8 cellular contexts compared by ENCODE assay signal in genomic region chr1:2412773-2413494, GRCh38. TPM values are rescaled to one million over a fixed set of nuclear protein-coding genes. Genes with fewer than 3 reads are reported as not detected.
DNase-seq lines count a peak whose midpoint lies in the region; ATAC-seq lines count a peak whose summit lies in the region.

No MANE protein-coding gene starts in this region.

- H3K27ac ChIP-seq in rectal smooth muscle tissue (ENCODE audit: low read depth, low read length), result peak overlapping the region; percentile 90

- H3K4me1 Mint-ChIP-seq in activated CD4-positive, alpha-beta T cell treated with anti-CD3 and anti-CD28 coated beads for 36 hours, result peaks cover 38% of the 10 kb centered on the region
- H3K4me1 Mint-ChIP-seq in IgD-negative memory B cell, result peaks cover 15 to 35% (median 24%) of the 10 kb centered on the region in 3 donors

- H3K4me3 Mint-ChIP-seq in activated CD4-positive, alpha-beta T cell treated with anti-CD3 and anti-CD28 coated beads for 36 hours, result peak overlapping the region; percentile 83
- peak overlapping the region; percentile 77 to 97 (median 92) for H3K4me3 Mint-ChIP-seq in IgD-negative memory B cell

- no peak overlapping the region for H3K27ac Mint-ChIP-seq in activated CD4-positive, alpha-beta T cell treated with anti-CD3 and anti-CD28 coated beads for 36 hours
- H3K27ac Mint-ChIP-seq in IgD-negative memory B cell, result peak overlapping the region in 2 of 3 donors; percentile 53 to 85

- H3K4me3 ChIP-seq in rectal smooth muscle tissue (ENCODE audit: low read length), result peak overlapping the region; percentile 83

- no peaks in the 10 kb centered on the region for H3K27me3 ChIP-seq in rectal smooth muscle tissue (ENCODE audit: control insufficient read depth, insufficient read depth, low read length)

- H3K9me3 Mint-ChIP-seq in activated CD4-positive, alpha-beta T cell treated with anti-CD3 and anti-CD28 coated beads for 36 hours (ENCODE audit: low read depth), result no peaks in the 10 kb centered on the region
- no peaks in the 10 kb centered on the region for H3K9me3 Mint-ChIP-seq in IgD-negative memory B cell

- POLR2A ChIA-PET in activated CD4-positive, alpha-beta T cell treated with anti-CD3 and anti-CD28 coated beads for 36 hours (lab: Charles Lee), result interaction anchor here (0.6 to 0.9 kb wide), 2 partner anchors 133 to 135 kb away, joined by 3 read pairs; no protein-coding TSS in a partner anchor

- CTCF ChIA-PET in activated CD4-positive, alpha-beta T cell treated with anti-CD3 and anti-CD28 coated beads for 36 hours (lab: Charles Lee), result interaction anchor here (0.5 to 1.8 kb wide), 5 partner anchors 62 to 458 kb away, joined by 3 to 9 read pairs (median 3); no protein-coding TSS in a partner anchor

- intact Hi-C loops in activated CD4-positive, alpha-beta T cell treated with anti-CD3 and anti-CD28 coated beads for 36 hours (cut with DNase I, micrococcal nuclease), result loop anchor here (1.0 to 5.0 kb wide), 11 partner anchors 22 to 1488 kb away; partner anchors contain the start of genes PRXL2B (in 2 of the 2), C1orf174 (in 1 of the 2), FAAP20 (in 1 of the 2) and MIB2 (in 1 of the 2)

- peak; percentile 42 for ATAC-seq in activated CD4-positive, alpha-beta T cell treated with anti-CD3 and anti-CD28 coated beads for 36 hours
- peak; percentile 18 for ATAC-seq in GM21723 (IDR thresholded peaks at IDR 0.05; ENCODE audit: unreplicated experiment)

- peaks cover 14% of the 10 kb centered on the region for H3K4me1 ChIP-seq in rectal smooth muscle tissue (ENCODE audit: control insufficient read depth, insufficient read depth, low read length)

- peaks cover 7% of the 10 kb centered on the region for H3K36me3 Mint-ChIP-seq in activated CD4-positive, alpha-beta T cell treated with anti-CD3 and anti-CD28 coated beads for 36 hours (ENCODE audit: low read depth)
- no peaks in the 10 kb centered on the region for H3K36me3 Mint-ChIP-seq in IgD-negative memory B cell

- H3K9ac ChIP-seq in rectal smooth muscle tissue (ENCODE audit: low read length), result peak overlapping the region; percentile 67

- DNase-seq in activated CD4-positive, alpha-beta T cell treated with anti-CD3 and anti-CD28 coated beads for 36 hours, result peak; percentile 46
- no peak for DNase-seq in activated CD4-positive, alpha-beta T cell treated with anti-CD3 and anti-CD28 coated beads for 48 hours
- DNase-seq in activated CD8-positive, alpha-beta memory T cell treated with anti-CD3 and anti-CD28 coated beads, Interleukin-2, amount 50 U/mL, for 4 hours, result peak; percentile 35
- DNase-seq in germinal center (ENCODE audit: low spot score) (peak; percentile 63), NCI-H1930 (lab: John Stamatoyannopoulos, UW) (no peak)

- H3K27me3 Mint-ChIP-seq in activated CD4-positive, alpha-beta T cell treated with anti-CD3 and anti-CD28 coated beads for 36 hours, result no peaks in the 10 kb centered on the region
- H3K27me3 Mint-ChIP-seq in IgD-negative memory B cell, result peaks cover 7% of the 10 kb centered on the region

- H3K36me3 ChIP-seq in rectal smooth muscle tissue (ENCODE audit: control insufficient read depth, insufficient read depth, low read length), result no peaks in the 10 kb centered on the region

RNA-seq across cellular contexts. Expression of gene PEX10, which starts 0.6 kb away (rescaled TPM):
- total RNA-seq in activated CD4-positive, alpha-beta T cell treated with anti-CD3 and anti-CD28 coated beads for 36 hours, result 10 to 100 TPM; 15.1 to 17.7 TPM
- 14.8 TPM for polyA plus RNA-seq in IgD-negative memory B cell

RNA-seq across cellular contexts. Expression of gene RER1, which starts 21.3 kb away (rescaled TPM):
- total RNA-seq in activated CD4-positive, alpha-beta T cell treated with anti-CD3 and anti-CD28 coated beads for 36 hours, result 100 to 1,000 TPM; 146 to 152 TPM
- 141 TPM for polyA plus RNA-seq in IgD-negative memory B cell

RNA-seq across cellular contexts. Expression of gene MORN1, which starts 21.6 kb away (rescaled TPM):
- 1 to 10 TPM; 5.1 to 6.1 TPM for total RNA-seq in activated CD4-positive, alpha-beta T cell treated with anti-CD3 and anti-CD28 coated beads for 36 hours
- polyA plus RNA-seq in IgD-negative memory B cell, result 6.7 TPM

Comparison
In these comparisons a context has a peak if more than half of its experiments do, and no peak if none do; other contexts are left out.
1. DNase-seq: peak in activated CD4-positive, alpha-beta T cell treated with anti-CD3 and anti-CD28 coated beads for 36 hours (single experiment), activated CD8-positive, alpha-beta memory T cell treated with anti-CD3 and anti-CD28 coated beads, Interleukin-2, amount 50 U/mL, for 4 hours (single experiment) and germinal center (single experiment); none in activated CD4-positive, alpha-beta T cell treated with anti-CD3 and anti-CD28 coated beads for 48 hours (single experiment) and NCI-H1930 (0 of 2).